ENCODE assay signal across 1 cellular context in genomic region chr7:36118344-36118743, GRCh38.
A peak's percentile ranks its signal among the peaks of the same experiment; 100 is the strongest.
TF ChIP-seq lines count a peak whose summit lies in the region.

No MANE protein-coding gene starts in this region.

TF ChIP-seq in HepG2, 621 proteins besides CTCF, POLR2A, EP300 and RAD21:
- peak; percentile 98 for TF ChIP-seq ZNF431 (CRISPR knock-in tag; IDR thresholded peaks at IDR 0.05; ENCODE audit: borderline replicate concordance, low read depth)
- peak; percentile 32; the same call in 1 of the 2 replicates for TF ChIP-seq FOSL2 (CRISPR knock-in tag; IDR thresholded peaks at IDR 0.05)
- no peak for TF ChIP-seq IKZF1 (IDR thresholded peaks at IDR 0.05)
- no peak for TF ChIP-seq SYNCRIP (IDR thresholded peaks at IDR 0.05; ENCODE audit: insufficient read depth, low read depth, low read length)
- no peak for TF ChIP-seq ATF6 (CRISPR knock-in tag; conservative IDR thresholded peaks at IDR 0.05)
- 0 out of 2 replicates have a peak, but pooled peaks have one; percentile 17 for TF ChIP-seq HNF4G (IDR thresholded peaks at IDR 0.05; ENCODE audit: borderline replicate concordance, low read depth, low read length)
- no peak for TF ChIP-seq HNF4G (CRISPR knock-in tag; IDR thresholded peaks at IDR 0.05; ENCODE audit: borderline replicate concordance, low read depth)
- peak; percentile 54 for TF ChIP-seq HNF4A (CRISPR knock-in tag; IDR thresholded peaks at IDR 0.05)
- no peak for TF ChIP-seq ARID2 (CRISPR knock-in tag; IDR thresholded peaks at IDR 0.05; ENCODE audit: borderline replicate concordance)
- no peak for TF ChIP-seq XRCC5 (optimal IDR thresholded peaks at IDR 0.05; ENCODE audit: low read length)
- TF ChIP-seq KLF13 (CRISPR knock-in tag; IDR thresholded peaks at IDR 0.05): no peak
- TF ChIP-seq TEAD3 (CRISPR knock-in tag; optimal IDR thresholded peaks at IDR 0.05; ENCODE audit: borderline replicate concordance): peak; percentile 84
